3 cellular contexts compared by ENCODE assay signal in genomic region chr1:230916607-230917283, GRCh38.
TF ChIP-seq lines count a peak whose summit lies in the region.

No MANE protein-coding gene starts in this region.

TF ChIP-seq in GM12891, 5 proteins besides CTCF, POLR2A, EP300 and RAD21:
- TF ChIP-seq PAX5 (IDR thresholded peaks at IDR 0.05; ENCODE audit: insufficient read depth, low read length, severe bottlenecking), result no peak
- TF ChIP-seq POLR2AphosphoS5 (IDR thresholded peaks at IDR 0.05; ENCODE audit: low read depth, low read length), result no peak

TF ChIP-seq in HCT116, 20 proteins besides CTCF, POLR2A, EP300 and RAD21 (continued from another document):
- TF ChIP-seq EGR1 (IDR thresholded peaks at IDR 0.05; ENCODE audit: low read depth) (no peak), POLR2AphosphoS5 (IDR thresholded peaks at IDR 0.05; ENCODE audit: low read depth, low read length) (no peak)

TF ChIP-seq in K562, 482 proteins besides CTCF, POLR2A, EP300 and RAD21:
- no peak for TF ChIP-seq CEBPG (CRISPR knock-in tag; IDR thresholded peaks at IDR 0.05)
- 0 out of 4 replicates have a peak, but pooled peaks of 1 of the 2 experiments have one; percentile 5 for TF ChIP-seq CEBPG (tag; conservative IDR thresholded peaks at IDR 0.05 in 1 of 2, IDR thresholded peaks at IDR 0.05 in 1 of 2)
- peak; percentile 22; the same call in 1 of the 2 replicates for TF ChIP-seq CBFA2T3 (IDR thresholded peaks at IDR 0.05)
- 0 out of 2 replicates have a peak, but pooled peaks have one; percentile 3 for TF ChIP-seq ETV5 (CRISPR knock-in tag; IDR thresholded peaks at IDR 0.05; ENCODE audit: low read depth)
- TF ChIP-seq EGR1 (conservative IDR thresholded peaks at IDR 0.05), result peak; percentile 76
- TF ChIP-seq HNRNPH1 (optimal IDR thresholded peaks at IDR 0.05; ENCODE audit: low read depth, low read length), result no peak
- no peak for TF ChIP-seq ZNF316 (IDR thresholded peaks at IDR 0.05)
- no peak for TF ChIP-seq TEAD2 (tag; IDR thresholded peaks at IDR 0.05)
- no peak for TF ChIP-seq CCAR2 (IDR thresholded peaks at IDR 0.05; ENCODE audit: low read depth, low read length)
- no peak for TF ChIP-seq CXXC5 (CRISPR knock-in tag; IDR thresholded peaks at IDR 0.05)
- no peak for TF ChIP-seq FOXP1 (CRISPR knock-in tag; IDR thresholded peaks at IDR 0.05)
- no peak for TF ChIP-seq SNIP1 (IDR thresholded peaks at IDR 0.05; ENCODE audit: low read depth)
- no peak for TF ChIP-seq E2F8 (IDR thresholded peaks at IDR 0.05; ENCODE audit: low read depth, partially characterized antibody)
- TF ChIP-seq ZNF23 (CRISPR knock-in tag; IDR thresholded peaks at IDR 0.05), result no peak
- TF ChIP-seq CBX1 (IDR thresholded peaks at IDR 0.05; ENCODE audit: low read depth), result no peak
- no peak for TF ChIP-seq ZNF830 (CRISPR knock-in tag; IDR thresholded peaks at IDR 0.05)
- TF ChIP-seq ZNF134 (CRISPR knock-in tag; conservative IDR thresholded peaks at IDR 0.05), result no peak
- no peak for TF ChIP-seq KAT8 (IDR thresholded peaks at IDR 0.05; ENCODE audit: low read depth)
- no peak for TF ChIP-seq CBX2 (IDR thresholded peaks at IDR 0.05; ENCODE audit: insufficient read depth, low read length, poor library complexity, severe bottlenecking)
- TF ChIP-seq RBFOX2 (IDR thresholded peaks at IDR 0.05; ENCODE audit: low read depth, low read length), result no peak
- TF ChIP-seq TAL1 (IDR thresholded peaks at IDR 0.05), result peak; percentile 19; the same call in 1 of the 2 replicates
- TF ChIP-seq E2F4 (CRISPR knock-in tag; IDR thresholded peaks at IDR 0.05; ENCODE audit: low read depth), result no peak
- TF ChIP-seq ATF4 (CRISPR knock-in tag; IDR thresholded peaks at IDR 0.05), result no peak
- TF ChIP-seq DLX4 (CRISPR knock-in tag; IDR thresholded peaks at IDR 0.05), result no peak
- TF ChIP-seq ZNF24 (IDR thresholded peaks at IDR 0.05), result no peak
- no peak for TF ChIP-seq PTRF (tag; IDR thresholded peaks at IDR 0.05)
- peak; percentile 67 for TF ChIP-seq TCF3 (CRISPR knock-in tag; IDR thresholded peaks at IDR 0.05)
- TF ChIP-seq TRIM25 (IDR thresholded peaks at IDR 0.05; ENCODE audit: borderline replicate concordance), result no peak
